Comparison of ENCODE assay signal across 16 cellular contexts in genomic region chr12:6444031-6444430, GRCh38. TPM values are rescaled to one million over a fixed set of nuclear protein-coding genes. Genes with fewer than 3 reads are reported as not detected.
DNase-seq lines count a peak whose midpoint lies in the region; ATAC-seq, FAIRE-seq and TF ChIP-seq lines count a peak whose summit lies in the region.
"Had no signal": no experiment of that assay in that cellular context is flagged by ENCODE, and none has a peak within 500 bp of the region (broad histone marks: within the 10 kb centered on the region; RNA-seq: fewer than 3 reads in every experiment).

No MANE protein-coding gene starts in this region.

- in situ Hi-C loops in GM12878 (cut with MboI), result no loop called here

- no TSS peak for BruUV-seq in GM12878 (replicated peaks; lab: Mats Ljungman, UMichigan)

- peak; percentile 34 for ATAC-seq in GM12878
- ATAC-seq in stimulated activated naive CD8-positive, alpha-beta T cell treated with anti-CD3 and anti-CD28 coated beads, Interleukin-15, amount 100 ng/mL, for 72 hours, result peak; percentile 52
- ATAC-seq in HG03175 (IDR thresholded peaks at IDR 0.05; ENCODE audit: unreplicated experiment), result no peak
- ATAC-seq: foreskin keratinocyte had no signal

- H3K9me3 Mint-ChIP-seq in activated naive CD4-positive, alpha-beta T cell treated with anti-CD3 and anti-CD28 coated beads for 36 hours, result no peaks in the 10 kb centered on the region
- H3K9me3 Mint-ChIP-seq in stimulated activated naive CD8-positive, alpha-beta T cell treated with anti-CD3 and anti-CD28 coated beads, Interleukin-15, amount 100 ng/mL, for 72 hours, result no peaks in the 10 kb centered on the region
- H3K9me3 Mint-ChIP-seq: endodermal cell had no signal

- H3K27ac Mint-ChIP-seq in activated naive CD4-positive, alpha-beta T cell treated with anti-CD3 and anti-CD28 coated beads for 36 hours, result peak overlapping the region; percentile 98
- H3K27ac Mint-ChIP-seq in stimulated activated naive CD8-positive, alpha-beta T cell treated with anti-CD3 and anti-CD28 coated beads, Interleukin-15, amount 100 ng/mL, for 72 hours, result peak overlapping the region; percentile 99
- H3K27ac Mint-ChIP-seq: endodermal cell had no signal

- SMC1A ChIA-PET in GM12878 (lab: Charles Lee; ENCODE audit: uncharacterized antibody, unreplicated experiment), result interaction anchor here (0.9 to 9.8 kb wide), 12 partner anchors 8 to 407 kb away, joined by 3 to 168 read pairs (median 6); partner anchors contain the start of genes CDCA3, TAPBPL, USP5 and VAMP1

- H3K9ac ChIP-seq in MM.1S (ENCODE audit: low read length) (no peak overlapping the region), GM12878 (ENCODE audit: control insufficient read depth, insufficient read depth, low read length) (peak overlapping the region; percentile 84)

- intact Hi-C loops in activated naive CD4-positive, alpha-beta T cell treated with anti-CD3 and anti-CD28 coated beads for 36 hours (cut with micrococcal nuclease), result loop anchor here (1.0 to 10.0 kb wide), 2 partner anchors 8 to 511 kb away; partner anchors contain the start of genes PTPN6 and TAPBPL
- intact Hi-C loops in GM12878 (cut with micrococcal nuclease; ENCODE audit: unreplicated experiment), result no loop called here

- RAD21 ChIA-PET in GM12878 (lab: Charles Lee; ENCODE audit: unreplicated experiment), result interaction anchor here (0.8 to 17.1 kb wide), 10 partner anchors 8 to 191 kb away, joined by 3 to 319 read pairs (median 4); partner anchors contain the start of genes LPAR5 and TAPBPL

- 4% methylated on average over 4 of the region's 4 CpGs for WGBS in GM12878 (ENCODE audit: insufficient coverage, insufficient replicate concordance, low lambda C conversion rate, missing lambda C conversion rate)

- CTCF ChIA-PET in activated naive CD4-positive, alpha-beta T cell treated with anti-CD3 and anti-CD28 coated beads for 36 hours (lab: Charles Lee), result interaction anchor here (0.6 to 15.7 kb wide), 7 partner anchors 9 to 100 kb away, joined by 3 to 159 read pairs (median 4); no protein-coding TSS in a partner anchor
- CTCF ChIA-PET in GM12878 (lab: Yijun Ruan, JAX), result interaction anchor here (1.2 to 7.2 kb wide), 10 partner anchors 8 to 109 kb away, joined by 3 to 79 read pairs (median 16); partner anchors contain the start of gene TAPBPL
- CTCF ChIA-PET in HEK293T (lab: Yijun Ruan, JAX), result interaction anchor here (1.0 to 1.2 kb wide), 2 partner anchors 20 to 22 kb away, joined by 3 to 5 read pairs; no protein-coding TSS in a partner anchor

- no peak for TF ChIP-seq EP300 in GM12878 (IDR thresholded peaks at IDR 0.05; ENCODE audit: borderline replicate concordance in 1 of 2, control insufficient read depth in 1 of 2, low read depth in 2 of 2, low read length in 2 of 2)

- H4K20me1 ChIP-seq in MM.1S (ENCODE audit: insufficient read depth, low read length) (no peaks in the 10 kb centered on the region), GM12878 (ENCODE audit: control insufficient read depth, insufficient read depth) (no peaks in the 10 kb centered on the region)

- H3K4me3 Mint-ChIP-seq in activated naive CD4-positive, alpha-beta T cell treated with anti-CD3 and anti-CD28 coated beads for 36 hours, result peak overlapping the region; percentile 92
- peak overlapping the region; percentile 80 to 93 for H3K4me3 Mint-ChIP-seq in stimulated activated naive CD8-positive, alpha-beta T cell treated with anti-CD3 and anti-CD28 coated beads, Interleukin-15, amount 100 ng/mL, for 72 hours
- H3K4me3 Mint-ChIP-seq: endodermal cell had no signal

- TF ChIP-seq CTCF in MM.1S (IDR thresholded peaks at IDR 0.05; ENCODE audit: low read length) (no peak), GM12878 (IDR thresholded peaks at IDR 0.05 in 2 of 3, conservative IDR thresholded peaks at IDR 0.05 in 1 of 3; ENCODE audit: control insufficient read depth in 2 of 3, extremely low read depth in 1 of 3, insufficient read depth in 1 of 3, low read depth in 3 of 3, low read length in 3 of 3) (no peak)

- H3F3A ChIP-seq in MM.1S (ENCODE audit: insufficient read depth, low read length), result peaks cover 22% of the 10 kb centered on the region

- H3K79me2 ChIP-seq in MM.1S (ENCODE audit: low read length) (no peaks in the 10 kb centered on the region), GM12878 (ENCODE audit: control insufficient read depth, insufficient read depth, low read length) (peaks cover 59% of the 10 kb centered on the region)

- H3K27me3 ChIP-seq in MM.1S (replicated peaks; ENCODE audit: insufficient read depth, low read length), result no peaks in the 10 kb centered on the region
- no peaks in the 10 kb centered on the region for H3K27me3 ChIP-seq in GM12878 (replicated peaks in 1 of 2; ENCODE audit: control insufficient read depth in 2 of 2, insufficient read depth in 2 of 2, low read length in 1 of 2)
- H3K27me3 ChIP-seq: foreskin keratinocyte had no signal

- POLR2A ChIA-PET in GM12878 (lab: Charles Lee) (interaction anchor here (1.0 to 17.5 kb wide), 12 partner anchors 8 to 187 kb away, joined by 3 to 384 read pairs (median 15); partner anchors contain the start of genes GAPDH, MRPL51, TAPBPL and VAMP1), HEK293T (lab: Yijun Ruan, JAX) (interaction anchor here (1.4 kb wide), 1 partner anchor 27 kb away, joined by 7 read pairs; the partner anchor contains the start of gene VAMP1)

- H3K27ac ChIP-seq in MM.1S (ENCODE audit: low read length), result no peak overlapping the region
- peak overlapping the region; percentile 99 for H3K27ac ChIP-seq in GM12878 (ENCODE audit: control insufficient read depth, insufficient read depth)
- H3K27ac ChIP-seq: foreskin keratinocyte had no signal

- no peak for TF ChIP-seq RAD21 in GM12878 (IDR thresholded peaks at IDR 0.05; ENCODE audit: insufficient read depth, low read depth, low read length)

- no peaks in the 10 kb centered on the region for H3K27me3 Mint-ChIP-seq in activated naive CD4-positive, alpha-beta T cell treated with anti-CD3 and anti-CD28 coated beads for 36 hours (ENCODE audit: low read depth)
- no peaks in the 10 kb centered on the region for H3K27me3 Mint-ChIP-seq in stimulated activated naive CD8-positive, alpha-beta T cell treated with anti-CD3 and anti-CD28 coated beads, Interleukin-15, amount 100 ng/mL, for 72 hours

- no peak for FAIRE-seq in GM12878 (lab: Jason Lieb, UNC)

- H3K4me3 ChIP-seq in MM.1S (ENCODE audit: low read length) (no peak overlapping the region), GM12878 (peak overlapping the region; percentile 66)

- no peak; the same call in 1 of the 2 replicates for TF ChIP-seq POLR2A in GM12878 (IDR thresholded peaks at IDR 0.05; ENCODE audit: low read depth, low read length)

- H3K36me3 ChIP-seq in MM.1S (replicated peaks; ENCODE audit: insufficient read depth, low read length) (no peaks in the 10 kb centered on the region), GM12878 (ENCODE audit: control insufficient read depth in 2 of 2, insufficient read depth in 2 of 2, low read length in 1 of 2) (0 out of 4 replicates have a peak, but pooled peaks cover 0 to 4% of the 10 kb centered on the region in 2 experiments)

- H3K9me2 ChIP-seq in MM.1S (replicated peaks; ENCODE audit: insufficient read depth, low read length), result no peaks in the 10 kb centered on the region

- DNase-seq in activated naive CD4-positive, alpha-beta T cell treated with anti-CD3 and anti-CD28 coated beads for 36 hours, result no peak
- no peak for DNase-seq in activated naive CD4-positive, alpha-beta T cell treated with Interleukin-2 at 50 U/mL for 16 hours
- no peak for DNase-seq in MM.1S
- DNase-seq in GM12878 (ENCODE audit: low read depth, low spot score), result no peak
- peak in 1 of 2 donors; percentile 38 for DNase-seq in stimulated activated naive CD8-positive, alpha-beta T cell treated with anti-CD3 and anti-CD28 coated beads, Interleukin-15, amount 100 ng/mL, for 72 hours
- DNase-seq in HEK293T (ENCODE audit: extremely low spot score), result no peak
- no peak for DNase-seq in NCI-H446 treated with DMSO at 0.1 percent for 48 hours (lab: John Stamatoyannopoulos, UW)
- DNase-seq: EL, foreskin keratinocyte, midbrain, NCI-H1417 treated with DMSO at 0.1 percent for 48 hours, NCI-H524 treated with DMSO at 0.1 percent for 48 hours, T-helper 9 cell had no signal

- H3K4me2 ChIP-seq in MM.1S (ENCODE audit: low read depth, low read length) (0 out of 2 replicates have a peak overlapping the region, but pooled peaks have one; percentile 41), GM12878 (ENCODE audit: control insufficient read depth, insufficient read depth) (peak overlapping the region; percentile 99)

- H2AFZ ChIP-seq in MM.1S (ENCODE audit: low read length) (peak overlapping the region; percentile 24), GM12878 (ENCODE audit: control insufficient read depth, low read depth, low read length) (no peak overlapping the region)

- peaks cover 46% of the 10 kb centered on the region for H3K36me3 Mint-ChIP-seq in activated naive CD4-positive, alpha-beta T cell treated with anti-CD3 and anti-CD28 coated beads for 36 hours (ENCODE audit: low read depth)

- peaks cover 69% of the 10 kb centered on the region for H3K4me1 Mint-ChIP-seq in activated naive CD4-positive, alpha-beta T cell treated with anti-CD3 and anti-CD28 coated beads for 36 hours (ENCODE audit: low read depth)
- peaks cover 68% of the 10 kb centered on the region for H3K4me1 Mint-ChIP-seq in stimulated activated naive CD8-positive, alpha-beta T cell treated with anti-CD3 and anti-CD28 coated beads, Interleukin-15, amount 100 ng/mL, for 72 hours

- H3K9me3 ChIP-seq in MM.1S (replicated peaks; ENCODE audit: insufficient read depth, low read length) (no peaks in the 10 kb centered on the region), GM12878 (replicated peaks; ENCODE audit: control insufficient read depth, insufficient read depth, low read length) (no peaks in the 10 kb centered on the region)

- H3K4me1 ChIP-seq in MM.1S (ENCODE audit: low read length) (peaks cover 41% of the 10 kb centered on the region), GM12878 (ENCODE audit: control insufficient read depth, insufficient read depth, low read length) (peaks cover 46% of the 10 kb centered on the region)
- H3K4me1 ChIP-seq: foreskin keratinocyte had no signal

RNA-seq across cellular contexts. Expression of gene CD27, which starts 0.7 kb away (rescaled TPM):
- total RNA-seq in activated naive CD4-positive, alpha-beta T cell treated with anti-CD3 and anti-CD28 coated beads for 36 hours, result 10 to 100 TPM; 48.1 to 56.7 TPM
- total RNA-seq in GM12878 (2013; cell fraction: nucleolus; rRNA removed), result 30.2 TPM in 2 replicates
- total RNA-seq in GM12878 (2014; rRNA removed) (164 and 184 TPM in 2 replicates), GM12878 (2014; rRNA removed; fragmentation: Illumina TruSeq; extraction: Trizol) (66.8 and 66.9 TPM in 2 replicates), GM12878 (2021) (116 and 117 TPM in 2 replicates)
- 81.7 TPM for polyA plus RNA-seq in GM12878 (2011; ENCODE audit: low read depth)
- polyA plus RNA-seq in GM12878 (2011; rRNA removed) (14.7 and 32.0 TPM in 2 replicates), GM12878 (2014; fragmentation: Illumina TruSeq; extraction: Trizol) (24.2 and 96.1 TPM in 2 replicates), GM12878 (2014; fragmentation: Nextera tagmentation; extraction: Ambion mirVana) (10 to 100 TPM in 1 of 2 experiments, 1 to 10 TPM in 1; 4.9 to 15.0 TPM), GM12878 (2014; rRNA removed) (140 and 158 TPM in 2 replicates), GM12878 (2016; fragmentation: Nextera tagmentation; extraction: Ambion mirVana) (100 to 1,000 TPM; 127 to 135 TPM)
- 51.3 and 56.6 TPM in 2 replicates for polyA plus RNA-seq in GM12878 (2011; cell fraction: cytosol; rRNA removed)
- polyA plus RNA-seq in GM12878 (2011; cell fraction: nucleus; rRNA removed), result 21.4 TPM in 2 replicates
- 142 and 178 TPM in 2 replicates for polyA plus RNA-seq in GM12878 (2012)
- 24.5 and 40.9 TPM in 2 replicates for polyA minus RNA-seq in GM12878 (2011; rRNA and poly(A)+ RNA removed)
- 11.7 and 13.5 TPM in 2 replicates for polyA minus RNA-seq in GM12878 (2011; cell fraction: cytosol; rRNA and poly(A)+ RNA removed)
- polyA minus RNA-seq in GM12878 (2011; cell fraction: nucleus; rRNA and poly(A)+ RNA removed), result 8.7 and 10.6 TPM in 2 replicates
- total RNA-seq: foreskin keratinocyte, RPMI7951 had no signal
- polyA plus RNA-seq: foreskin keratinocyte had no signal

RNA-seq across cellular contexts. Expression of gene TAPBPL, which starts 7.8 kb away (rescaled TPM):
- total RNA-seq in activated naive CD4-positive, alpha-beta T cell treated with anti-CD3 and anti-CD28 coated beads for 36 hours, result 10 to 100 TPM; 27.9 to 28.0 TPM
- total RNA-seq in GM12878 (2013; cell fraction: nucleolus; rRNA removed), result 134 and 138 TPM in 2 replicates
- total RNA-seq in GM12878 (2014; rRNA removed), result 39.1 and 40.4 TPM in 2 replicates
- total RNA-seq in GM12878 (2014; rRNA removed; fragmentation: Illumina TruSeq; extraction: Trizol), result 24.7 and 25.0 TPM in 2 replicates
- total RNA-seq in GM12878 (2021), result 26.4 and 29.0 TPM in 2 replicates
- 11.0 TPM for polyA plus RNA-seq in GM12878 (2011; ENCODE audit: low read depth)
- 28.5 and 45.0 TPM in 2 replicates for polyA plus RNA-seq in GM12878 (2011; rRNA removed)
- 58.4 and 72.0 TPM in 2 replicates for polyA plus RNA-seq in GM12878 (2011; cell fraction: cytosol; rRNA removed)
- 125 and 140 TPM in 2 replicates for polyA plus RNA-seq in GM12878 (2011; cell fraction: nucleus; rRNA removed)
- polyA plus RNA-seq in GM12878 (2012), result 28.1 and 29.4 TPM in 2 replicates
- polyA plus RNA-seq in GM12878 (2014; fragmentation: Illumina TruSeq; extraction: Trizol), result 13.0 and 26.4 TPM in 2 replicates
- 10 to 100 TPM; 12.4 to 20.9 TPM for polyA plus RNA-seq in GM12878 (2014; fragmentation: Nextera tagmentation; extraction: Ambion mirVana)
- 40.4 and 43.1 TPM in 2 replicates for polyA plus RNA-seq in GM12878 (2014; rRNA removed)
- polyA plus RNA-seq in GM12878 (2016; fragmentation: Nextera tagmentation; extraction: Ambion mirVana), result 10 to 100 TPM; 33.3 to 39.9 TPM
- 33.4 and 60.3 TPM in 2 replicates for polyA minus RNA-seq in GM12878 (2011; rRNA and poly(A)+ RNA removed)
- polyA minus RNA-seq in GM12878 (2011; cell fraction: cytosol; rRNA and poly(A)+ RNA removed), result 11.2 and 13.9 TPM in 2 replicates
- polyA minus RNA-seq in GM12878 (2011; cell fraction: nucleus; rRNA and poly(A)+ RNA removed), result 36.0 and 56.5 TPM in 2 replicates

RNA-seq across cellular contexts. Expression of gene VAMP1, which starts 26.4 kb away (rescaled TPM):
- total RNA-seq in activated naive CD4-positive, alpha-beta T cell treated with anti-CD3 and anti-CD28 coated beads for 36 hours, result 10 to 100 TPM; 31.9 to 33.5 TPM
- total RNA-seq in GM12878 (2013; cell fraction: nucleolus; rRNA removed), result 46.0 and 47.7 TPM in 2 replicates
- 28.9 and 31.5 TPM in 2 replicates for total RNA-seq in GM12878 (2014; rRNA removed)
- total RNA-seq in GM12878 (2014; rRNA removed; fragmentation: Illumina TruSeq; extraction: Trizol), result 14.8 and 16.6 TPM in 2 replicates
- total RNA-seq in GM12878 (2021), result 26.0 and 26.2 TPM in 2 replicates
- 23.5 TPM for polyA plus RNA-seq in GM12878 (2011; ENCODE audit: low read depth)
- 37.1 and 41.3 TPM in 2 replicates for polyA plus RNA-seq in GM12878 (2011; rRNA removed)
- polyA plus RNA-seq in GM12878 (2011; cell fraction: cytosol; rRNA removed), result 43.5 and 45.8 TPM in 2 replicates
- 155 and 209 TPM in 2 replicates for polyA plus RNA-seq in GM12878 (2011; cell fraction: nucleus; rRNA removed)
- 33.3 and 39.4 TPM in 2 replicates for polyA plus RNA-seq in GM12878 (2012)
- 32.3 and 36.1 TPM in 2 replicates for polyA plus RNA-seq in GM12878 (2014; fragmentation: Illumina TruSeq; extraction: Trizol)
- polyA plus RNA-seq in GM12878 (2014; fragmentation: Nextera tagmentation; extraction: Ambion mirVana), result 1 to 10 TPM; 4.8 to 8.8 TPM
- 121 and 123 TPM in 2 replicates for polyA plus RNA-seq in GM12878 (2014; rRNA removed)
- 10 to 100 TPM; 25.9 to 28.9 TPM for polyA plus RNA-seq in GM12878 (2016; fragmentation: Nextera tagmentation; extraction: Ambion mirVana)
- 15.5 and 19.4 TPM in 2 replicates for polyA minus RNA-seq in GM12878 (2011; rRNA and poly(A)+ RNA removed)
- polyA minus RNA-seq in GM12878 (2011; cell fraction: cytosol; rRNA and poly(A)+ RNA removed), result 8.6 and 14.3 TPM in 2 replicates
- 19.2 and 24.9 TPM in 2 replicates for polyA minus RNA-seq in GM12878 (2011; cell fraction: nucleus; rRNA and poly(A)+ RNA removed)

RNA-seq across cellular contexts. Expression of gene MRPL51, which starts 49.0 kb away (rescaled TPM):
- total RNA-seq in activated naive CD4-positive, alpha-beta T cell treated with anti-CD3 and anti-CD28 coated beads for 36 hours, result 100 to 1,000 TPM; 273 to 278 TPM
- total RNA-seq in GM12878 (2013; cell fraction: nucleolus; rRNA removed), result 9.8 and 10.5 TPM in 2 replicates
- 137 and 175 TPM in 2 replicates for total RNA-seq in GM12878 (2014; rRNA removed)
- total RNA-seq in GM12878 (2014; rRNA removed; fragmentation: Illumina TruSeq; extraction: Trizol), result 254 and 259 TPM in 2 replicates
- 275 and 276 TPM in 2 replicates for total RNA-seq in GM12878 (2021)
- 71.7 TPM for polyA plus RNA-seq in GM12878 (2011; ENCODE audit: low read depth)
- 159 and 252 TPM in 2 replicates for polyA plus RNA-seq in GM12878 (2011; rRNA removed)
- polyA plus RNA-seq in GM12878 (2011; cell fraction: cytosol; rRNA removed), result 119 and 123 TPM in 2 replicates
- 64.4 and 67.0 TPM in 2 replicates for polyA plus RNA-seq in GM12878 (2011; cell fraction: nucleus; rRNA removed)
- polyA plus RNA-seq in GM12878 (2012), result 159 and 228 TPM in 2 replicates
- polyA plus RNA-seq in GM12878 (2014; fragmentation: Illumina TruSeq; extraction: Trizol), result 241 and 255 TPM in 2 replicates
- polyA plus RNA-seq in GM12878 (2014; fragmentation: Nextera tagmentation; extraction: Ambion mirVana), result 1,000 to 10,000 TPM in 1 of 2 experiments, 100 to 1,000 TPM in 1; 908 to 1,202 TPM
- 167 and 183 TPM in 2 replicates for polyA plus RNA-seq in GM12878 (2014; rRNA removed)
- polyA plus RNA-seq in GM12878 (2016; fragmentation: Nextera tagmentation; extraction: Ambion mirVana), result 100 to 1,000 TPM; 583 to 588 TPM
- polyA minus RNA-seq in GM12878 (2011; rRNA and poly(A)+ RNA removed), result 29.2 and 48.2 TPM in 2 replicates
- polyA minus RNA-seq in GM12878 (2011; cell fraction: cytosol; rRNA and poly(A)+ RNA removed), result 18.4 and 20.6 TPM in 2 replicates
- polyA minus RNA-seq in GM12878 (2011; cell fraction: nucleus; rRNA and poly(A)+ RNA removed), result 15.7 and 20.9 TPM in 2 replicates

RNA-seq across cellular contexts. Expression of gene NCAPD2, which starts 49.9 kb away (rescaled TPM):
- total RNA-seq in activated naive CD4-positive, alpha-beta T cell treated with anti-CD3 and anti-CD28 coated beads for 36 hours, result 100 to 1,000 TPM; 252 to 261 TPM
- total RNA-seq in GM12878 (2013; cell fraction: nucleolus; rRNA removed), result 64.5 and 66.0 TPM in 2 replicates
- 141 and 144 TPM in 2 replicates for total RNA-seq in GM12878 (2014; rRNA removed)
- 96.9 and 98.2 TPM in 2 replicates for total RNA-seq in GM12878 (2014; rRNA removed; fragmentation: Illumina TruSeq; extraction: Trizol)
- 110 and 113 TPM in 2 replicates for total RNA-seq in GM12878 (2021)
- polyA plus RNA-seq in GM12878 (2011; ENCODE audit: low read depth), result 34.6 TPM
- 84.0 and 160 TPM in 2 replicates for polyA plus RNA-seq in GM12878 (2011; rRNA removed)
- polyA plus RNA-seq in GM12878 (2011; cell fraction: cytosol; rRNA removed), result 138 and 147 TPM in 2 replicates
- polyA plus RNA-seq in GM12878 (2011; cell fraction: nucleus; rRNA removed), result 98.8 and 145 TPM in 2 replicates
- 50.7 and 70.2 TPM in 2 replicates for polyA plus RNA-seq in GM12878 (2012)
- polyA plus RNA-seq in GM12878 (2014; fragmentation: Illumina TruSeq; extraction: Trizol), result 110 and 146 TPM in 2 replicates
- 10 to 100 TPM; 24.2 to 32.8 TPM for polyA plus RNA-seq in GM12878 (2014; fragmentation: Nextera tagmentation; extraction: Ambion mirVana)
- polyA plus RNA-seq in GM12878 (2014; rRNA removed), result 114 TPM in 2 replicates
- polyA plus RNA-seq in GM12878 (2016; fragmentation: Nextera tagmentation; extraction: Ambion mirVana), result 100 to 1,000 TPM; 105 to 108 TPM
- 165 and 222 TPM in 2 replicates for polyA minus RNA-seq in GM12878 (2011; rRNA and poly(A)+ RNA removed)
- polyA minus RNA-seq in GM12878 (2011; cell fraction: cytosol; rRNA and poly(A)+ RNA removed), result 89.0 and 105 TPM in 2 replicates
- polyA minus RNA-seq in GM12878 (2011; cell fraction: nucleus; rRNA and poly(A)+ RNA removed), result 67.3 and 111 TPM in 2 replicates
